ENCODE assay signal across 33 cellular contexts in genomic region chrX:129968968-129969367, GRCh38.
"Had no signal": no experiment of that assay in that cellular context is flagged by ENCODE, and none has a peak within 500 bp of the region (broad histone marks: within the 10 kb centered on the region; RNA-seq: fewer than 3 reads in every experiment).

No MANE protein-coding gene starts in this region.

- FAIRE-seq: astrocyte, bronchial epithelial cell, colon had no signal

- H3K4me1 ChIP-seq: adrenal gland, ascending aorta, body of pancreas, breast epithelium had no signal

- H3K4me3 ChIP-seq: adrenal gland, ascending aorta, body of pancreas, breast epithelium, cardiac muscle cell had no signal

- DNase-seq: activated effector memory CD4-positive, alpha-beta T cell treated with anti-CD3 and anti-CD28 coated beads, Interleukin-2, amount 50 U/mL, for 16 hours; activated effector memory CD4-positive, alpha-beta T cell treated with Interleukin-2 at 50 U/mL for 16 hours; activated gamma-delta T cell; activated gamma-delta T cell treated with Interleukin-2 at 50 U/mL for 16 hours; activated naive CD4-positive, alpha-beta T cell; activated naive CD4-positive, alpha-beta T cell treated with anti-CD3 and anti-CD28 coated beads for 36 hours; activated naive CD4-positive, alpha-beta T cell treated with anti-CD3 and anti-CD28 coated beads, Interleukin-2, amount 10 ng/mL, durations not matched to agents 7 days and 5 days; activated naive CD4-positive, alpha-beta T cell treated with anti-CD3 and anti-CD28 coated beads, Interleukin-2, amount 50 U/mL, for 16 hours; activated naive CD4-positive, alpha-beta T cell treated with Interleukin-2 at 50 U/mL for 16 hours; activated naive CD8-positive, alpha-beta T cell treated with anti-CD3 and anti-CD28 coated beads for 36 hours; activated naive CD8-positive, alpha-beta T cell treated with anti-CD3 and anti-CD28 coated beads, Interleukin-2, amount 10 ng/mL, durations not matched to agents 7 days and 5 days; activated naive CD8-positive, alpha-beta T cell treated with anti-CD3 and anti-CD28 coated beads, Interleukin-2, amount 50 U/mL, for 24 hours; activated T-cell treated with anti-CD3 and anti-CD28 coated beads, Interleukin-2, amount 50 U/mL, for 4 hours; activated T-cell treated with anti-CD3 and anti-CD28 coated beads, Interleukin-2, amount 50 U/mL, for 48 hours; activated T-cell treated with anti-CD3 and anti-CD28 coated beads, Interleukin-2, amount 50 U/mL, for 72 hours; adrenal gland; amniotic stem cell; amygdala; anterior cingulate cortex; aorta; body of pancreas; brain microvascular endothelial cell; caudate nucleus; central memory CD4-positive, alpha-beta T cell; cerebellar nuclear complex had no signal

- ATAC-seq: activated naive CD4-positive, alpha-beta T cell treated with anti-CD3 and anti-CD28 coated beads, Interleukin-2, amount 50 U/mL, for 72 hours; activated naive CD8-positive, alpha-beta T cell treated with anti-CD3 and anti-CD28 coated beads, Interleukin-2, amount 50 U/mL, for 24 hours; activated T-cell treated with anti-CD3 and anti-CD28 coated beads, Interleukin-2, amount 50 U/mL, for 4 hours; activated T-cell treated with anti-CD3 and anti-CD28 coated beads, Interleukin-2, amount 50 U/mL, for 72 hours; activated T-helper 17 cell treated with anti-CD3 and anti-CD28 coated beads, Interleukin-2, amount 50 U/mL, for 72 hours; body of pancreas had no signal

- H3K27me3 ChIP-seq: ascending aorta, body of pancreas, brain microvascular endothelial cell, cardiac muscle cell had no signal

- H3K36me3 ChIP-seq: adrenal gland, ascending aorta, brain microvascular endothelial cell, breast epithelium, cardiac muscle cell had no signal

- H3K27ac ChIP-seq: adrenal gland, ascending aorta, body of pancreas, brain microvascular endothelial cell, breast epithelium, cardiac muscle cell had no signal

- H3K9me3 ChIP-seq: adrenal gland, ascending aorta, body of pancreas had no signal
